7 cellular contexts compared by ENCODE assay signal in genomic region chr14:45133683-45134050, GRCh38. TPM values are rescaled to one million over a fixed set of nuclear protein-coding genes. Genes with fewer than 3 reads are reported as not detected.
A peak's percentile ranks its signal among the peaks of the same experiment; 100 is the strongest.
DNase-seq lines count a peak whose midpoint lies in the region; ATAC-seq, FAIRE-seq and TF ChIP-seq lines count a peak whose summit lies in the region.

No MANE protein-coding gene starts in this region.

- CTCF ChIA-PET in IMR-90 (lab: Yijun Ruan, JAX): no interaction called here

- no peaks in the 10 kb centered on the region for H3K9me3 ChIP-seq in IMR-90 (ENCODE audit: control insufficient read depth, insufficient read depth, low read length)
- no peaks in the 10 kb centered on the region for H3K9me3 ChIP-seq in iPS-20b (ENCODE audit: insufficient read depth, low read depth, low read length)

- H4K91ac ChIP-seq in IMR-90 (ENCODE audit: insufficient read depth, low read depth, low read length): peak overlapping the region; percentile 82

- H3K4me1 Mint-ChIP-seq in activated naive CD8-positive, alpha-beta T cell treated with anti-CD3 and anti-CD28 coated beads, Interleukin-2, amount 50 U/mL, for 24 hours: peaks cover 26% of the 10 kb centered on the region
- H3K4me1 Mint-ChIP-seq in stimulated activated naive CD8-positive, alpha-beta T cell treated with anti-CD3 and anti-CD28 coated beads, Interleukin-15, amount 100 ng/mL, for 72 hours: peaks cover 21% of the 10 kb centered on the region

- H2AK5ac ChIP-seq in IMR-90 (ENCODE audit: low read depth, low read length): peak overlapping the region; percentile 42; the same call in 1 of the 2 replicates

- BruUV-seq in IMR-90 (replicated peaks; lab: Mats Ljungman, UMichigan): TSS peak; percentile 61

- no peak overlapping the region for H2BK20ac ChIP-seq in IMR-90 (ENCODE audit: low read depth, low read length)

- no peak for TF ChIP-seq RAD21 in IMR-90 (IDR thresholded peaks at IDR 0.05; ENCODE audit: low read length)

- H4K20me1 ChIP-seq in IMR-90 (ENCODE audit: insufficient read depth, low read length): no peaks in the 10 kb centered on the region

- H3K4me3 Mint-ChIP-seq in activated naive CD8-positive, alpha-beta T cell treated with anti-CD3 and anti-CD28 coated beads, Interleukin-2, amount 50 U/mL, for 24 hours: peak overlapping the region; percentile 98
- H3K4me3 Mint-ChIP-seq in stimulated activated naive CD8-positive, alpha-beta T cell treated with anti-CD3 and anti-CD28 coated beads, Interleukin-15, amount 100 ng/mL, for 72 hours: peak overlapping the region; percentile 96 to 100

- peaks cover 2% of the 10 kb centered on the region; the same call in 1 of the 2 replicates for H3K36me3 ChIP-seq in IMR-90 (ENCODE audit: control insufficient read depth, insufficient read depth, low read length)
- peaks cover 25% of the 10 kb centered on the region for H3K36me3 ChIP-seq in iPS-20b (ENCODE audit: insufficient read depth, low read depth, low read length)

- peak overlapping the region; percentile 89 for H3K27ac ChIP-seq in IMR-90 (ENCODE audit: insufficient read depth, low read length)
- peak overlapping the region; percentile 75 for H3K27ac ChIP-seq in iPS-20b (ENCODE audit: low read length)

- peak; percentile 6 for ATAC-seq in IMR-90 (ENCODE audit: low read depth)
- ATAC-seq in activated naive CD8-positive, alpha-beta T cell treated with anti-CD3 and anti-CD28 coated beads, Interleukin-2, amount 50 U/mL, for 24 hours: no peak
- no peak for ATAC-seq in stimulated activated naive CD8-positive, alpha-beta T cell treated with anti-CD3 and anti-CD28 coated beads, Interleukin-15, amount 100 ng/mL, for 72 hours
- no peak for ATAC-seq in HG02884 (IDR thresholded peaks at IDR 0.05; ENCODE audit: unreplicated experiment)

- peaks cover 8 to 21% of the 10 kb centered on the region in 2 experiments; a peak in 3 of 4 replicates for H3K79me1 ChIP-seq in IMR-90 (ENCODE audit: low read depth in 1 of 2, low read length in 2 of 2)

- H2AK9ac ChIP-seq in IMR-90 (replicated peaks; ENCODE audit: low read depth, low read length, poor library complexity): peak overlapping the region; percentile 75

- 0% methylated on average over 1 of the region's 9 CpGs; no CpG with 5 or more reads in 1 of the 2 experiments for WGBS in IMR-90 (ENCODE audit: extremely low coverage in 2 of 2, insufficient read length in 1 of 2), 2 experiments

- no peak for TF ChIP-seq CTCF in IMR-90 (conservative IDR thresholded peaks at IDR 0.05; ENCODE audit: low read depth, low read length)

- H3K27me3 Mint-ChIP-seq in activated naive CD8-positive, alpha-beta T cell treated with anti-CD3 and anti-CD28 coated beads, Interleukin-2, amount 50 U/mL, for 24 hours: no peaks in the 10 kb centered on the region
- no peaks in the 10 kb centered on the region for H3K27me3 Mint-ChIP-seq in stimulated activated naive CD8-positive, alpha-beta T cell treated with anti-CD3 and anti-CD28 coated beads, Interleukin-15, amount 100 ng/mL, for 72 hours

- no peak overlapping the region for H2BK15ac ChIP-seq in IMR-90 (ENCODE audit: low read depth, low read length)

- in situ Hi-C loops in IMR-90 (cut with MboI; ENCODE audit: low sequenced_read_pairs): loop anchor here (10.0 kb wide), 1 partner anchor 169 kb away; the partner anchor contains the start of genes KLHL28 and TOGARAM1

- H3K4me2 ChIP-seq in IMR-90 (ENCODE audit: low read depth, low read length): peak overlapping the region; percentile 65

- peak overlapping the region; percentile 66; the same call in 1 of the 2 replicates for H3K18ac ChIP-seq in IMR-90 (ENCODE audit: low read depth, low read length)

- H3K9me1 ChIP-seq in IMR-90 (ENCODE audit: insufficient read depth, low read length): no peaks in the 10 kb centered on the region

- peak overlapping the region; percentile 96 for H2AFZ ChIP-seq in IMR-90 (replicated peaks; ENCODE audit: low read length, poor library complexity)

- H3K14ac ChIP-seq in IMR-90 (replicated peaks; ENCODE audit: low read depth, low read length): peak overlapping the region; percentile 93

- H3K4me1 ChIP-seq in IMR-90 (ENCODE audit: control insufficient read depth, insufficient read depth, low read length): no peaks in the 10 kb centered on the region
- H3K4me1 ChIP-seq in iPS-20b (ENCODE audit: insufficient read depth, low read length): peaks cover 3% of the 10 kb centered on the region; the same call in 1 of the 2 replicates

- TF ChIP-seq POLR2A in IMR-90 (IDR thresholded peaks at IDR 0.05; ENCODE audit: low read depth, low read length): no peak

- H3K4ac ChIP-seq in IMR-90 (ENCODE audit: low read depth, low read length): peak overlapping the region; percentile 93

- POLR2A ChIA-PET in IMR-90 (lab: Charles Lee; ENCODE audit: unreplicated experiment): interaction anchor here (0.6 kb wide), 1 partner anchor 173 kb away, joined by 3 read pairs; no protein-coding TSS in a partner anchor

- dilution Hi-C loops in IMR-90 (cut with HindIII; ENCODE audit: low sequenced_read_pairs, unreplicated experiment): no loop called here

- peak overlapping the region; percentile 86 for H3K56ac ChIP-seq in IMR-90 (ENCODE audit: extremely low read depth, insufficient read depth, low read length)

- H3K9me3 Mint-ChIP-seq in activated naive CD8-positive, alpha-beta T cell treated with anti-CD3 and anti-CD28 coated beads, Interleukin-2, amount 50 U/mL, for 24 hours: no peaks in the 10 kb centered on the region
- H3K9me3 Mint-ChIP-seq in stimulated activated naive CD8-positive, alpha-beta T cell treated with anti-CD3 and anti-CD28 coated beads, Interleukin-15, amount 100 ng/mL, for 72 hours: no peaks in the 10 kb centered on the region

- intact Hi-C loops in IMR-90 (cut with micrococcal nuclease): loop anchor here (1.0 to 2.0 kb wide), 2 partner anchors 120 to 135 kb away; partner anchors contain the start of gene MIS18BP1

- H2BK120ac ChIP-seq in IMR-90 (ENCODE audit: low read depth, low read length): peak overlapping the region; percentile 37; the same call in 1 of the 2 replicates

- H3K27me3 ChIP-seq in IMR-90 (ENCODE audit: control insufficient read depth, insufficient read depth, low read length) (no peaks in the 10 kb centered on the region), iPS-20b (ENCODE audit: insufficient read depth, low read length) (no peaks in the 10 kb centered on the region)

- FAIRE-seq in urothelium cell line (lab: Jason Lieb, UNC): no peak

- DNase-seq in IMR-90 (no peak), urothelium cell line (ENCODE audit: low spot score) (no peak)
- no peak for DNase-seq in activated naive CD8-positive, alpha-beta T cell treated with anti-CD3 and anti-CD28 coated beads, Interleukin-2, amount 50 U/mL, for 24 hours
- no peak for DNase-seq in stimulated activated naive CD8-positive, alpha-beta T cell treated with anti-CD3 and anti-CD28 coated beads, Interleukin-15, amount 100 ng/mL, for 72 hours
- no peak for DNase-seq in effector CD8-positive, alpha-beta T cell (lab: John Stamatoyannopoulos, UW)

- peak overlapping the region; percentile 90 to 97 for H4K8ac ChIP-seq in IMR-90 (ENCODE audit: low read depth in 2 of 2, low read length in 2 of 2)

- H4K5ac ChIP-seq in IMR-90 (ENCODE audit: low read depth, low read length): peak overlapping the region; percentile 77; the same call in 1 of the 2 replicates

- peak overlapping the region; percentile 93 for H3K9ac ChIP-seq in IMR-90 (ENCODE audit: low read depth, low read length)
- peak overlapping the region; percentile 97 for H3K9ac ChIP-seq in iPS-20b (ENCODE audit: low read depth, low read length)

- H3K4me3 ChIP-seq in IMR-90 (ENCODE audit: insufficient read depth, low read depth, low read length) (peak overlapping the region; percentile 91), iPS-20b (ENCODE audit: low read length) (peak overlapping the region; percentile 83)

- peak overlapping the region; percentile 97 for H3K27ac Mint-ChIP-seq in activated naive CD8-positive, alpha-beta T cell treated with anti-CD3 and anti-CD28 coated beads, Interleukin-2, amount 50 U/mL, for 24 hours
- H3K27ac Mint-ChIP-seq in stimulated activated naive CD8-positive, alpha-beta T cell treated with anti-CD3 and anti-CD28 coated beads, Interleukin-15, amount 100 ng/mL, for 72 hours: peak overlapping the region; percentile 99 to 100

- H3K23ac ChIP-seq in IMR-90 (ENCODE audit: low read depth, low read length): peak overlapping the region; percentile 91

- H2BK5ac ChIP-seq in IMR-90 (ENCODE audit: low read depth, low read length, poor library complexity, severe bottlenecking): peak overlapping the region; percentile 83

- peaks cover 7% of the 10 kb centered on the region for H3K36me3 Mint-ChIP-seq in activated naive CD8-positive, alpha-beta T cell treated with anti-CD3 and anti-CD28 coated beads, Interleukin-2, amount 50 U/mL, for 24 hours (ENCODE audit: low read depth)

TF ChIP-seq in IMR-90, 13 proteins besides CTCF, POLR2A, EP300 and RAD21 (continues in another document):
- TF ChIP-seq BHLHE40 (IDR thresholded peaks at IDR 0.05; ENCODE audit: low read depth, low read length) (no peak), MAFK (IDR thresholded peaks at IDR 0.05; ENCODE audit: low read depth, low read length) (no peak), NFE2L2 (IDR thresholded peaks at IDR 0.05; ENCODE audit: low read depth, low read length) (no peak), ELK1 (IDR thresholded peaks at IDR 0.05; ENCODE audit: borderline replicate concordance, low read depth, low read length) (no peak), SMC3 (IDR thresholded peaks at IDR 0.05; ENCODE audit: low read depth, low read length) (no peak), RCOR1 (IDR thresholded peaks at IDR 0.05; ENCODE audit: insufficient replicate concordance, low read length) (no peak)

RNA-seq across cellular contexts. Expression of gene FKBP3, which starts 0.6 kb away (rescaled TPM):
- 8.6 and 31.1 TPM in 2 replicates for total RNA-seq in IMR-90 (2012; rRNA removed)
- 40.2 and 45.3 TPM in 2 replicates for polyA plus RNA-seq in IMR-90 (2012; rRNA removed)
- polyA plus RNA-seq in IMR-90 (2012; cell fraction: cytosol; rRNA removed): 3.9 and 7.7 TPM in 2 replicates
- 2.7 and 24.7 TPM in 2 replicates for polyA plus RNA-seq in IMR-90 (2012; cell fraction: nucleus; rRNA removed; ENCODE audit: low replicate concordance)

RNA-seq across cellular contexts. Expression of gene FANCM, which starts 2.1 kb away (rescaled TPM):
- 7.0 and 10.3 TPM in 2 replicates for total RNA-seq in IMR-90 (2012; rRNA removed)
- polyA plus RNA-seq in IMR-90 (2012; rRNA removed): 1.7 TPM in 2 replicates
- polyA plus RNA-seq in IMR-90 (2012; cell fraction: cytosol; rRNA removed): 0.55 and 0.57 TPM in 2 replicates
- 1.1 and 2.7 TPM in 2 replicates for polyA plus RNA-seq in IMR-90 (2012; cell fraction: nucleus; rRNA removed; ENCODE audit: low replicate concordance)

RNA-seq across cellular contexts. Expression of gene PRPF39, which starts 49.8 kb away (rescaled TPM):
- total RNA-seq in IMR-90 (2012; rRNA removed): 25.6 and 29.6 TPM in 2 replicates
- 13.1 and 18.1 TPM in 2 replicates for polyA plus RNA-seq in IMR-90 (2012; rRNA removed)
- 8.2 and 10.1 TPM in 2 replicates for polyA plus RNA-seq in IMR-90 (2012; cell fraction: cytosol; rRNA removed)
- 90.5 and 241 TPM in 2 replicates for polyA plus RNA-seq in IMR-90 (2012; cell fraction: nucleus; rRNA removed; ENCODE audit: low replicate concordance)
